34 cellular contexts compared by ENCODE assay signal in genomic region chr2:97779141-97779540, GRCh38.
"Had no signal": no experiment of that assay in that cellular context is flagged by ENCODE, and none has a peak within 500 bp of the region (broad histone marks: within the 10 kb centered on the region; RNA-seq: fewer than 3 reads in every experiment).

No MANE protein-coding gene starts in this region.

- H3K4me3 Mint-ChIP-seq: activated B cell treated with CpG ODN at 0.5 μM for 24 hours; activated CD4-positive, alpha-beta memory T cell treated with anti-CD3 and anti-CD28 coated beads for 36 hours; activated CD8-positive, alpha-beta memory T cell treated with anti-CD3 and anti-CD28 coated beads, Interleukin-2, amount 10 ng/mL, durations not matched to agents 7 days and 5 days; activated CD8-positive, alpha-beta T cell treated with anti-CD3 and anti-CD28 coated beads, Interleukin-2, amount 10 ng/mL, durations not matched to agents 7 days and 5 days; activated naive CD4-positive, alpha-beta T cell treated with anti-CD3 and anti-CD28 coated beads for 36 hours; activated naive CD4-positive, alpha-beta T cell treated with anti-CD3 and anti-CD28 coated beads, Interleukin-2, amount 50 U/mL, for 24 hours; activated T-helper 1 cell treated with anti-CD3 and anti-CD28 coated beads, Interleukin-12 subunit alpha, Interleukin-12 subunit beta, Interleukin-2, Interleukin-4 antibody, amounts not matched to agents 30 ng/mL and 10 ng/mL and 1 ng/mL, durations not matched to agents 14 hours and 24 hours and 36 hours; central memory CD8-positive, alpha-beta T cell; effector memory CD8-positive, alpha-beta T cell; T-helper 17 cell; T-helper 2 cell treated with Interferon-gamma antibody and Interleukin-4, amounts not matched to agents 5 μg/mL and 100 μg/mL, for 36 hours had no signal

- H3K27ac Mint-ChIP-seq: activated B cell treated with CpG ODN at 0.5 μM for 24 hours; activated CD4-positive, alpha-beta memory T cell treated with anti-CD3 and anti-CD28 coated beads for 36 hours; activated CD8-positive, alpha-beta memory T cell treated with anti-CD3 and anti-CD28 coated beads, Interleukin-2, amount 10 ng/mL, durations not matched to agents 7 days and 5 days; activated CD8-positive, alpha-beta T cell treated with anti-CD3 and anti-CD28 coated beads, Interleukin-2, amount 10 ng/mL, durations not matched to agents 7 days and 5 days; activated naive CD4-positive, alpha-beta T cell treated with anti-CD3 and anti-CD28 coated beads for 36 hours; activated naive CD4-positive, alpha-beta T cell treated with anti-CD3 and anti-CD28 coated beads, Interleukin-2, amount 50 U/mL, for 24 hours; activated T-helper 1 cell treated with anti-CD3 and anti-CD28 coated beads, Interleukin-12 subunit alpha, Interleukin-12 subunit beta, Interleukin-2, Interleukin-4 antibody, amounts not matched to agents 30 ng/mL and 10 ng/mL and 1 ng/mL, durations not matched to agents 14 hours and 24 hours and 36 hours; activated T-helper 2 cell treated with anti-CD3 and anti-CD28 coated beads, Interferon-gamma antibody, Interleukin-2, Interleukin-4, amounts not matched to agents 10 μg/mL and 5 μg/mL and 100 μg/mL, durations not matched to agents 14 hours and 24 hours and 36 hours; T-helper 17 cell; T-helper 2 cell treated with Interferon-gamma antibody and Interleukin-4, amounts not matched to agents 5 μg/mL and 100 μg/mL, for 36 hours had no signal

- H3K27me3 Mint-ChIP-seq: activated B cell treated with CpG ODN at 0.5 μM for 24 hours; activated CD4-positive, alpha-beta memory T cell treated with anti-CD3 and anti-CD28 coated beads for 36 hours; activated CD8-positive, alpha-beta memory T cell treated with anti-CD3 and anti-CD28 coated beads, Interleukin-2, amount 10 ng/mL, durations not matched to agents 7 days and 5 days; activated naive CD4-positive, alpha-beta T cell treated with anti-CD3 and anti-CD28 coated beads, Interleukin-2, amount 50 U/mL, for 24 hours; central memory CD8-positive, alpha-beta T cell; effector memory CD8-positive, alpha-beta T cell; T-helper 17 cell had no signal

- H3K27me3 ChIP-seq: brain microvascular endothelial cell had no signal

- DNase-seq: activated B cell treated with CpG ODN at 0.5 μM for 24 hours; activated CD4-positive, alpha-beta memory T cell treated with anti-CD3 and anti-CD28 coated beads for 36 hours; activated CD4-positive, alpha-beta T cell treated with anti-CD3 and anti-CD28 coated beads, Interleukin-2, amount 50 U/mL, for 1 hour; activated CD8-positive, alpha-beta memory T cell treated with anti-CD3 and anti-CD28 coated beads, Interleukin-2, amount 10 ng/mL, durations not matched to agents 7 days and 5 days; activated CD8-positive, alpha-beta memory T cell treated with anti-CD3 and anti-CD28 coated beads, Interleukin-2, amount 50 U/mL, for 4 hours; activated CD8-positive, alpha-beta T cell treated with anti-CD3 and anti-CD28 coated beads, Interleukin-2, amount 10 ng/mL, durations not matched to agents 7 days and 5 days; activated effector memory CD4-positive, alpha-beta T cell treated with anti-CD3 and anti-CD28 coated beads, Interleukin-2, amount 50 U/mL, for 16 hours; activated naive CD4-positive, alpha-beta T cell treated with anti-CD3 and anti-CD28 coated beads for 36 hours; activated T-cell treated with anti-CD3 and anti-CD28 coated beads, Interleukin-2, amount 50 U/mL, for 1 hour; activated T-cell treated with anti-CD3 and anti-CD28 coated beads, Interleukin-2, amount 50 U/mL, for 48 hours; amniotic stem cell; anterior cingulate cortex; brain microvascular endothelial cell; cortex of kidney; dermis blood vessel endothelial cell; effector CD4-positive, alpha-beta T cell; effector memory CD8-positive, alpha-beta T cell; foreskin fibroblast; head of caudate nucleus; T-helper 1 cell; T-helper 17 cell; T1000; WERI-Rb-1 had no signal

- ATAC-seq: activated CD4-positive, CD25-positive, alpha-beta regulatory T cell treated with anti-CD3 and anti-CD28 coated beads, Interleukin-2, amount 50 U/mL, for 24 hours; activated CD8-positive, alpha-beta memory T cell treated with anti-CD3 and anti-CD28 coated beads, Interleukin-2, amount 10 ng/mL, durations not matched to agents 7 days and 5 days; activated CD8-positive, alpha-beta T cell treated with anti-CD3 and anti-CD28 coated beads, Interleukin-2, amount 10 ng/mL, durations not matched to agents 7 days and 5 days; effector memory CD8-positive, alpha-beta T cell; esophagus mucosa; T-helper 17 cell had no signal

- H3K4me1 Mint-ChIP-seq: activated naive CD4-positive, alpha-beta T cell treated with anti-CD3 and anti-CD28 coated beads, Interleukin-2, amount 50 U/mL, for 24 hours had no signal

- H3K9me3 Mint-ChIP-seq: activated B cell treated with CpG ODN at 0.5 μM for 24 hours; activated CD4-positive, alpha-beta memory T cell treated with anti-CD3 and anti-CD28 coated beads for 36 hours; activated naive CD4-positive, alpha-beta T cell treated with anti-CD3 and anti-CD28 coated beads for 36 hours; activated naive CD4-positive, alpha-beta T cell treated with anti-CD3 and anti-CD28 coated beads, Interleukin-2, amount 50 U/mL, for 24 hours; activated T-helper 1 cell treated with anti-CD3 and anti-CD28 coated beads, Interleukin-12 subunit alpha, Interleukin-12 subunit beta, Interleukin-2, Interleukin-4 antibody, amounts not matched to agents 30 ng/mL and 10 ng/mL and 1 ng/mL, durations not matched to agents 14 hours and 24 hours and 36 hours; activated T-helper 2 cell treated with anti-CD3 and anti-CD28 coated beads, Interferon-gamma antibody, Interleukin-2, Interleukin-4, amounts not matched to agents 10 μg/mL and 5 μg/mL and 100 μg/mL, durations not matched to agents 14 hours and 24 hours and 36 hours; central memory CD8-positive, alpha-beta T cell; effector memory CD8-positive, alpha-beta T cell; T-helper 2 cell treated with Interferon-gamma antibody and Interleukin-4, amounts not matched to agents 5 μg/mL and 100 μg/mL, for 36 hours had no signal

- FAIRE-seq: astrocyte, bronchial epithelial cell, endometrium, frontal cortex had no signal

- H3K27ac ChIP-seq: brain microvascular endothelial cell, WERI-Rb-1 had no signal
